8 cellular contexts compared by ENCODE assay signal in the genomic region with DNA sequence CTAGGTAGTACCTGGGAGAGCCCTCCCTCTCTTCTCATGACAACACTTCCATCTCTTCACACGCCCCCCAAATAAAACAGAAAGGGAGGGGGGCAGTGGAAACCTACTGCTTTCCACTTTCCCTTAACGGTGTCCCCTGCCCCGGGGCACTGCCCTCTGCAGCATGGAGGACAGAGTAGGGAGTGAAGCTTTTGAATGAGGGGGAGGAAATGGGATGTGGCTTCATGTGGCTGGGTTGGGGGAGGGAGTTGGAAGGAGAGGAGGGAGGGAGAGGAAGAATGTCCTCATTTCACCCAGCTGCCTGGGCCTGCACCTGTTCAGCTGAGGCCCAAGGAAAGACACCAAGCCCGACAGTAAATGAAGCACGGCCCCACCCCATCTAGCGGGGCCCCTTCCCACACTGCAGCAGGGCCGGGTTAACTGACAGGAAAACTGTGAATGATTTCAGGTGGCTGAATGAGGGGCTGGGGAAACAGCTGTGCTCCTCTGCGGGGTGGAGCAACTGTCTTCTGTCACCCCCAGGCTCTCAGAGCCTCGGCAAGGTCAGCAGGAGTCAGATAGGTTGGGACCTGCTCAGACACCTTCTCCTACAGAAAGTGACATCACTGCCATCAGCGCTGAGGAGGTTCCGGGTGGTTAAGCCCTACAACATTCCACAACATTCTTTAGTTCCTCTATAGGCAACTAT. TPM values are rescaled to one million over a fixed set of nuclear protein-coding genes. Genes with fewer than 3 reads are reported as not detected.
A peak's percentile ranks its signal among the peaks of the same experiment; 100 is the strongest.
DNase-seq lines count a peak whose midpoint lies in the region; ATAC-seq and TF ChIP-seq lines count a peak whose summit lies in the region.

No MANE protein-coding gene starts in this region.

- ATAC-seq in activated CD4-positive, alpha-beta T cell treated with anti-CD3 and anti-CD28 coated beads for 36 hours, result peak; percentile 71
- no peak for ATAC-seq in GM19328 (IDR thresholded peaks at IDR 0.05; ENCODE audit: unreplicated experiment)

- H3K27ac Mint-ChIP-seq in activated CD4-positive, alpha-beta T cell treated with anti-CD3 and anti-CD28 coated beads for 36 hours, result peak overlapping the region; percentile 98

- no peak overlapping the region for H3K4me3 ChIP-seq in cardiac fibroblast (replicated peaks in 1 of 2; ENCODE audit: low read depth in 2 of 2, low read length in 2 of 2)

- no peaks in the 10 kb centered on the region for H3K27me3 Mint-ChIP-seq in activated CD4-positive, alpha-beta T cell treated with anti-CD3 and anti-CD28 coated beads for 36 hours

- POLR2A ChIA-PET in activated CD4-positive, alpha-beta T cell treated with anti-CD3 and anti-CD28 coated beads for 36 hours (lab: Charles Lee), result interaction anchor here (0.6 to 0.7 kb wide), 2 partner anchors 17 to 29 kb away, joined by 5 read pairs; no protein-coding TSS in a partner anchor

- no peak for TF ChIP-seq CTCF in cardiac fibroblast (IDR thresholded peaks at IDR 0.05; ENCODE audit: low read depth, low read length)

- CTCF ChIA-PET in activated CD4-positive, alpha-beta T cell treated with anti-CD3 and anti-CD28 coated beads for 36 hours (lab: Charles Lee), result interaction anchor here (0.6 to 1.8 kb wide), 9 partner anchors 12 to 226 kb away, joined by 3 to 7 read pairs (median 4); a partner anchor contains a TSS

- peaks cover 24% of the 10 kb centered on the region for H3K36me3 Mint-ChIP-seq in activated CD4-positive, alpha-beta T cell treated with anti-CD3 and anti-CD28 coated beads for 36 hours (ENCODE audit: low read depth)

- peak; percentile 71 for DNase-seq in activated CD4-positive, alpha-beta T cell treated with anti-CD3 and anti-CD28 coated beads for 36 hours
- DNase-seq in activated CD4-positive, alpha-beta T cell treated with anti-CD3 and anti-CD28 coated beads, Interleukin-2, amount 50 U/mL, for 1 hour, result no peak
- DNase-seq in NCI-H2227 treated with DMSO at 0.1 percent for 48 hours (lab: John Stamatoyannopoulos, UW) (peak; percentile 11), cardiac fibroblast (ENCODE audit: low read depth in 2 of 2) (peak; percentile 9 to 25), posterior vena cava (ENCODE audit: low spot score) (peak; percentile 52), HuH-7.5 (ENCODE audit: low spot score) (no peak), amniotic stem cell (lab: John Stamatoyannopoulos, UW) (no peak)

- H3K4me3 Mint-ChIP-seq in activated CD4-positive, alpha-beta T cell treated with anti-CD3 and anti-CD28 coated beads for 36 hours, result peak overlapping the region; percentile 66

- H3K9me3 Mint-ChIP-seq in activated CD4-positive, alpha-beta T cell treated with anti-CD3 and anti-CD28 coated beads for 36 hours (ENCODE audit: low read depth), result peaks cover 2% of the 10 kb centered on the region

- intact Hi-C loops in activated CD4-positive, alpha-beta T cell treated with anti-CD3 and anti-CD28 coated beads for 36 hours (cut with DNase I, micrococcal nuclease), result loop anchor here (1.0 to 5.0 kb wide), 4 partner anchors 12 to 48 kb away; no protein-coding TSS in a partner anchor
- intact Hi-C loops in posterior vena cava (cut with DNase I), result no loop called here

- peaks cover 76% of the 10 kb centered on the region for H3K4me1 Mint-ChIP-seq in activated CD4-positive, alpha-beta T cell treated with anti-CD3 and anti-CD28 coated beads for 36 hours

RNA-seq across cellular contexts. Expression of a gene that starts 40.0 kb away (rescaled TPM):
- total RNA-seq in activated CD4-positive, alpha-beta T cell treated with anti-CD3 and anti-CD28 coated beads for 36 hours, result 10 to 100 TPM; 52.3 to 53.1 TPM
- total RNA-seq in posterior vena cava, result 10 to 100 TPM; 16.6 to 18.6 TPM

Comparison
In these comparisons a context has a peak if more than half of its experiments do, and no peak if none do; other contexts are left out.
1. DNase-seq: peak in activated CD4-positive, alpha-beta T cell treated with anti-CD3 and anti-CD28 coated beads for 36 hours (single experiment), NCI-H2227 treated with DMSO at 0.1 percent for 48 hours (single experiment), cardiac fibroblast (2 of 2) and posterior vena cava (single experiment); none in activated CD4-positive, alpha-beta T cell treated with anti-CD3 and anti-CD28 coated beads, Interleukin-2, amount 50 U/mL, for 1 hour (single experiment), HuH-7.5 (single experiment) and amniotic stem cell (single experiment).
2. intact Hi-C loops: an anchor here in activated CD4-positive, alpha-beta T cell treated with anti-CD3 and anti-CD28 coated beads for 36 hours (1.0 to 5.0 kb wide); none called in posterior vena cava.